ENCODE assay signal across 24 cellular contexts in genomic region chr5:115695290-115695689, GRCh38.
A peak's percentile ranks its signal among the peaks of the same experiment; 100 is the strongest.
DNase-seq lines count a peak whose midpoint lies in the region; ATAC-seq, FAIRE-seq and TF ChIP-seq lines count a peak whose summit lies in the region.
"Had no signal": no experiment of that assay in that cellular context is flagged by ENCODE, and none has a peak within 500 bp of the region (broad histone marks: within the 10 kb centered on the region; RNA-seq: fewer than 3 reads in every experiment).

No MANE protein-coding gene starts in this region.

- H3K36me3 ChIP-seq in GM23338 (ENCODE audit: insufficient read depth) (no peaks in the 10 kb centered on the region), Karpas-422 (ENCODE audit: insufficient read depth, low read length) (no peaks in the 10 kb centered on the region), K562 (ENCODE audit: control insufficient read depth, insufficient read depth, low read length) (no peaks in the 10 kb centered on the region), upper lobe of right lung (no peaks in the 10 kb centered on the region), A673 (ENCODE audit: insufficient read depth, low read length, poor library complexity, severe bottlenecking) (no peaks in the 10 kb centered on the region)
- H3K36me3 ChIP-seq: BE2C; BLaER1 treated with 17β-estradiol and CSF1 and Interleukin-3, amounts not matched to agents 10 nM and 100 nM had no signal

- in situ Hi-C loops in K562 (cut with MboI): no loop called here

- peak overlapping the region; percentile 41; the same call in 1 of the 2 replicates for H2AFZ ChIP-seq in GM23338
- 0 out of 2 replicates have a peak overlapping the region, but pooled peaks have one; percentile 30 for H2AFZ ChIP-seq in Karpas-422 (ENCODE audit: low read length)
- H2AFZ ChIP-seq in K562 (ENCODE audit: low read depth, low read length): no peak overlapping the region
- H2AFZ ChIP-seq: GM23248 had no signal

- no peaks in the 10 kb centered on the region for H3K9me1 ChIP-seq in K562 (ENCODE audit: control insufficient read depth, insufficient read depth, low read length)

- H3K27me3 ChIP-seq in GM23338 (ENCODE audit: insufficient read depth): no peaks in the 10 kb centered on the region
- no peaks in the 10 kb centered on the region for H3K27me3 ChIP-seq in Karpas-422 (ENCODE audit: low read length)
- no peaks in the 10 kb centered on the region for H3K27me3 ChIP-seq in K562 (ENCODE audit: control insufficient read depth in 2 of 2, insufficient read depth in 2 of 2, low read length in 2 of 2)
- H3K27me3 ChIP-seq in upper lobe of right lung: no peaks in the 10 kb centered on the region
- peaks cover 50% of the 10 kb centered on the region for H3K27me3 ChIP-seq in A673 (replicated peaks; ENCODE audit: insufficient read depth, low read depth, low read length, poor library complexity)
- H3K27me3 ChIP-seq: BE2C; BLaER1 treated with 17β-estradiol and CSF1 and Interleukin-3, amounts not matched to agents 10 nM and 100 nM had no signal

- TF ChIP-seq CTCF in GM23338 (conservative IDR thresholded peaks at IDR 0.05; ENCODE audit: low read depth in 2 of 2): no peak
- no peak for TF ChIP-seq CTCF in K562 (IDR thresholded peaks at IDR 0.05 in 2 of 3, conservative IDR thresholded peaks at IDR 0.05 in 1 of 3; ENCODE audit: insufficient read depth in 2 of 3, low read depth in 1 of 3, low read length in 3 of 3)
- TF ChIP-seq CTCF in upper lobe of right lung (IDR thresholded peaks at IDR 0.05): no peak
- no peak for TF ChIP-seq CTCF in A673 (conservative IDR thresholded peaks at IDR 0.05; ENCODE audit: low read depth, low read length)

- 0% methylated on average over 3 of the region's 3 CpGs for WGBS in K562 (ENCODE audit: insufficient coverage, low coverage, missing lambda C conversion rate)

- intact Hi-C loops in K562 (cut with micrococcal nuclease): no loop called here
- intact Hi-C loops in upper lobe of right lung (cut with DNase I): no loop called here
- intact Hi-C loops in A673 (cut with micrococcal nuclease; ENCODE audit: unreplicated experiment): no loop called here

- no peak for TF ChIP-seq EP300 in K562 (IDR thresholded peaks at IDR 0.05; ENCODE audit: low read length)

- H3K79me2 ChIP-seq in GM23338 (replicated peaks; ENCODE audit: insufficient read depth) (no peaks in the 10 kb centered on the region), Karpas-422 (ENCODE audit: low read length) (no peaks in the 10 kb centered on the region), K562 (ENCODE audit: control insufficient read depth, insufficient read depth, low read length) (no peaks in the 10 kb centered on the region)

- no peak overlapping the region for H3K4me3 Mint-ChIP-seq in GM23338
- H3K4me3 Mint-ChIP-seq: CD14-positive monocyte; CD4-positive, alpha-beta T cell; CD8-positive, alpha-beta memory T cell; H9; HFFc6 had no signal

- no peaks in the 10 kb centered on the region for H3K9me2 ChIP-seq in GM23338 (ENCODE audit: insufficient read depth)
- no peaks in the 10 kb centered on the region for H3K9me2 ChIP-seq in Karpas-422 (replicated peaks; ENCODE audit: insufficient read depth, low read length)

- H3F3A ChIP-seq in GM23338 (replicated peaks; ENCODE audit: low read depth): no peaks in the 10 kb centered on the region

- no peaks in the 10 kb centered on the region for H4K20me1 ChIP-seq in GM23338 (replicated peaks; ENCODE audit: insufficient read depth)
- no peaks in the 10 kb centered on the region for H4K20me1 ChIP-seq in Karpas-422 (ENCODE audit: insufficient read depth, low read depth, low read length)
- no peaks in the 10 kb centered on the region for H4K20me1 ChIP-seq in K562 (replicated peaks; ENCODE audit: control insufficient read depth, insufficient read depth, low read length)
- H4K20me1 ChIP-seq: BLaER1 treated with 17β-estradiol and CSF1 and Interleukin-3, amounts not matched to agents 10 nM and 100 nM had no signal

- H3K9ac ChIP-seq in Karpas-422 (ENCODE audit: low read length) (no peak overlapping the region), K562 (ENCODE audit: insufficient read depth in 1 of 2, low read depth in 2 of 2, low read length in 2 of 2) (no peak overlapping the region)
- H3K9ac ChIP-seq: BLaER1 treated with 17β-estradiol and CSF1 and Interleukin-3, amounts not matched to agents 10 nM and 100 nM; GM23248 had no signal

- no peak for TF ChIP-seq RAD21 in K562 (CRISPR knock-in tag; conservative IDR thresholded peaks at IDR 0.05 in 1 of 2, IDR thresholded peaks at IDR 0.05 in 1 of 2)

- no peak for FAIRE-seq in K562 (lab: Jason Lieb, UNC)
- FAIRE-seq: D721Med, GM12878, GM19239 had no signal

- ATAC-seq in GM23338: no peak
- ATAC-seq in K562: no peak
- ATAC-seq in upper lobe of right lung: no peak
- ATAC-seq in HG03097 (IDR thresholded peaks at IDR 0.05; ENCODE audit: low FRiP score, unreplicated experiment): no peak
- ATAC-seq: GM12878 had no signal

- no peak for TF ChIP-seq POLR2A in K562 (conservative IDR thresholded peaks at IDR 0.05)

- H3K4me1 Mint-ChIP-seq in GM23338: peaks cover 8% of the 10 kb centered on the region; the same call in 2 of the 3 replicates
- H3K4me1 Mint-ChIP-seq: CD14-positive monocyte; CD8-positive, alpha-beta memory T cell had no signal

- H3K4me1 ChIP-seq in GM23338 (ENCODE audit: insufficient read depth) (no peaks in the 10 kb centered on the region), Karpas-422 (ENCODE audit: low read length) (peaks cover 8% of the 10 kb centered on the region), K562 (replicated peaks in 1 of 2; ENCODE audit: control insufficient read depth in 2 of 2, insufficient read depth in 2 of 2, low read length in 2 of 2) (no peaks in the 10 kb centered on the region), upper lobe of right lung (no peaks in the 10 kb centered on the region), A673 (ENCODE audit: insufficient read depth, low read length, poor library complexity, severe bottlenecking) (no peaks in the 10 kb centered on the region)
- H3K4me1 ChIP-seq: BE2C; BLaER1 treated with 17β-estradiol and CSF1 and Interleukin-3, amounts not matched to agents 10 nM and 100 nM had no signal

- H3K4me3 ChIP-seq in GM23338 (no peak overlapping the region), Karpas-422 (ENCODE audit: low read length) (no peak overlapping the region), K562 (no peak overlapping the region), upper lobe of right lung (no peak overlapping the region), A673 (ENCODE audit: low read depth, low read length, poor library complexity, severe bottlenecking) (no peak overlapping the region)
- H3K4me3 ChIP-seq: BLaER1 treated with 17β-estradiol and CSF1 and Interleukin-3, amounts not matched to agents 10 nM and 100 nM; GM12878; GM23248 had no signal

- H3K9me3 ChIP-seq in Karpas-422 (ENCODE audit: low read length) (no peaks in the 10 kb centered on the region), K562 (replicated peaks; ENCODE audit: control insufficient read depth, insufficient read depth, low read depth, low read length) (no peaks in the 10 kb centered on the region), upper lobe of right lung (no peaks in the 10 kb centered on the region), A673 (ENCODE audit: low read depth, low read length, poor library complexity, severe bottlenecking) (no peaks in the 10 kb centered on the region)
- H3K9me3 ChIP-seq: BE2C had no signal

- POLR2A ChIA-PET in K562 (lab: Yijun Ruan, JAX) (no interaction called here), A673 (lab: Charles Lee; ENCODE audit: low non-redundant PET) (no interaction called here)

- CTCF ChIA-PET in K562 (lab: Yijun Ruan, JAX; ENCODE audit: low intra/inter-chr PET ratio) (no interaction called here), A673 (lab: Charles Lee) (no interaction called here)

- no peak overlapping the region for H3K27ac Mint-ChIP-seq in GM23338
- H3K27ac Mint-ChIP-seq: CD14-positive monocyte; CD4-positive, alpha-beta T cell; CD8-positive, alpha-beta memory T cell; H9; HFFc6 had no signal

- H3K36me3 Mint-ChIP-seq in GM23338 (ENCODE audit: low read depth): no peaks in the 10 kb centered on the region
- H3K36me3 Mint-ChIP-seq: CD14-positive monocyte; CD8-positive, alpha-beta memory T cell had no signal

- H3K4me2 ChIP-seq in GM23338 (no peak overlapping the region), Karpas-422 (ENCODE audit: low read depth, low read length, poor library complexity, severe bottlenecking) (no peak overlapping the region), K562 (ENCODE audit: insufficient read depth, low read length) (no peak overlapping the region)
- H3K4me2 ChIP-seq: BLaER1 treated with 17β-estradiol and CSF1 and Interleukin-3, amounts not matched to agents 10 nM and 100 nM had no signal

- BruUV-seq in K562 (replicated peaks; lab: Mats Ljungman, UMichigan): no TSS peak
- no TSS peak for BruUV-seq in A673 (replicated peaks; lab: Mats Ljungman, UMichigan)

- no peak for DNase-seq in GM23338 (ENCODE audit: low spot score)
- no peak for DNase-seq in Karpas-422
- DNase-seq in K562 (ENCODE audit: extremely low read depth in 1 of 4, low spot score in 3 of 4): no peak
- DNase-seq in upper lobe of right lung: no peak
- DNase-seq in A673 (ENCODE audit: low spot score): no peak
- no peak for DNase-seq in middle frontal gyrus (ENCODE audit: extremely low spot score, low spot score)
- DNase-seq: ACHN; AML-193; BE2C; CD4-positive, alpha-beta T cell; CD8-positive, alpha-beta memory T cell; DMS 273 treated with DMSO at 0.1 percent for 48 hours; DMS79; EL; GDM1; GM23248; H9; HFFc6 had no signal

- H3K27ac ChIP-seq in GM23338 (ENCODE audit: low read depth) (no peak overlapping the region), Karpas-422 (ENCODE audit: low read length) (no peak overlapping the region), K562 (ENCODE audit: extremely low read depth, low read depth, low read length) (no peak overlapping the region), upper lobe of right lung (peak overlapping the region; percentile 12), A673 (ENCODE audit: low read depth, low read length, poor library complexity, severe bottlenecking) (no peak overlapping the region)
- H3K27ac ChIP-seq: BLaER1 treated with 17β-estradiol and CSF1 and Interleukin-3, amounts not matched to agents 10 nM and 100 nM; GM23248 had no signal

- peaks cover 3% of the 10 kb centered on the region; the same call in 1 of the 3 replicates for H3K9me3 Mint-ChIP-seq in GM23338
- H3K9me3 Mint-ChIP-seq: CD4-positive, alpha-beta T cell; CD8-positive, alpha-beta memory T cell; HFFc6 had no signal

- H3K27me3 Mint-ChIP-seq in GM23338 (ENCODE audit: insufficient read depth, low read depth, poor library complexity): no peaks in the 10 kb centered on the region

TF ChIP-seq in GM23338, 12 proteins besides CTCF, POLR2A, EP300 and RAD21 (continues in another document):
- no peak for TF ChIP-seq CREB1 (CRISPR knock-in tag; IDR thresholded peaks at IDR 0.05; ENCODE audit: low read depth)

TF ChIP-seq in K562, 482 proteins besides CTCF, POLR2A, EP300 and RAD21:
- no peak for TF ChIP-seq YBX1 (IDR thresholded peaks at IDR 0.05)
- TF ChIP-seq SOX6 (IDR thresholded peaks at IDR 0.05): no peak
- peak; percentile 50; the same call in 1 of the 2 replicates for TF ChIP-seq ZNF316 (IDR thresholded peaks at IDR 0.05)
- peak; percentile 26; the same call in 1 of the 2 replicates for TF ChIP-seq MAFG (tag; conservative IDR thresholded peaks at IDR 0.05)
- TF ChIP-seq C11orf30 (IDR thresholded peaks at IDR 0.05; ENCODE audit: low read depth): peak; percentile 28; the same call in 1 of the 2 replicates
